8 cellular contexts compared by ENCODE assay signal in the genomic region with DNA sequence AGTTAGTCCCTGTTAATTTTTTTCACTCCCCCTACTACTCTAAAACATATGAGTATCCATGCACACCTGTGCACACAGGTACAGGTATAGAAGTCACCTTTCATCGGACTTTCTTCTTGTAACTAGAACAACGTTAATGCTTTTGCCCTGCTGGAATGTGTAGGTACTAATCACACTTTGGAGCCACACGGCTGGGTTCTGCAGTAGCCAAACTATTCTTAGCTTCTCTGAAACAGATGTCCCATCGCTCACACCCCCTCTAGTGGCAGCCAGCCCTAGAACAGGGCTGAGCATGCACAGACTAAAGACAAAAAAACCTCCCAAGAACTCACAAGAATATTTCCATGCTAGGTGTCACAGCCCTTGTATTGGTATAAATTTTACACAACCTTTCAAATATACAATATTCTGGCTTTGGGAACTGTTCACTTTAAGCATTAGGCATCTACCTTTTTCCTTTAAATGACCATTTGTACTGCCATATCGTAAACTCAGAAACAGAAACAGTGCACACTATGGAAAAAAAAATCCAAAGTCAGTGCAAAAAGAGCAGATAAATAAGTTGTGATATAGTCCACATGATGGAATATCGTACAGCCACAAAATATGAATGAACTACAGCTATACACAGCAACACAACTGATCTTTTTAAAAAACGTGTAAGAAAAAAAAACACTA.
DNase-seq lines count a peak whose midpoint lies in the region; ATAC-seq, FAIRE-seq and TF ChIP-seq lines count a peak whose summit lies in the region.

No MANE protein-coding gene starts in this region.

- H3K9me1 ChIP-seq in endothelial cell of umbilical vein (replicated peaks; ENCODE audit: control insufficient read depth, extremely low read depth, insufficient read depth, low read length): no peaks in the 10 kb centered on the region

- WGBS in stomach, 5 donors: 34 to 39% (median 34%) methylated on average over 7 of the region's 7 CpGs

- peaks cover 13% of the 10 kb centered on the region for H3K4me1 Mint-ChIP-seq in activated CD8-positive, alpha-beta T cell treated with anti-CD3 and anti-CD28 coated beads, Interleukin-2, amount 10 ng/mL, durations not matched to agents 7 days and 5 days (ENCODE audit: low read depth)

- intact Hi-C loops in endothelial cell of umbilical vein (cut with micrococcal nuclease) (loop anchor here (5.0 kb wide), 1 partner anchor 86 kb away; a partner anchor contains a TSS), stomach (cut with DNase I; ENCODE audit: low total_unique reads) (no loop called here)

- no peaks in the 10 kb centered on the region for H3K27me3 Mint-ChIP-seq in activated CD8-positive, alpha-beta T cell treated with anti-CD3 and anti-CD28 coated beads, Interleukin-2, amount 10 ng/mL, durations not matched to agents 7 days and 5 days (ENCODE audit: low read depth)

- no peak for TF ChIP-seq EP300 in stomach (IDR thresholded peaks at IDR 0.05)

- H3K79me2 ChIP-seq in endothelial cell of umbilical vein (ENCODE audit: control insufficient read depth, insufficient read depth, low read length): no peaks in the 10 kb centered on the region

- H3K27ac ChIP-seq in endothelial cell of umbilical vein (ENCODE audit: insufficient read depth, low read depth, low read length): no peak overlapping the region
- H3K27ac ChIP-seq in stomach: no peak overlapping the region

- ATAC-seq in GM18873 (IDR thresholded peaks at IDR 0.05; ENCODE audit: low FRiP score, unreplicated experiment) (peak; percentile 82), HG03060 (IDR thresholded peaks at IDR 0.05; ENCODE audit: low read depth, unreplicated experiment) (peak; percentile 64)
- ATAC-seq in activated CD8-positive, alpha-beta T cell treated with anti-CD3 and anti-CD28 coated beads, Interleukin-2, amount 10 ng/mL, durations not matched to agents 7 days and 5 days: peak; percentile 91

- DNase-seq in Ammon's horn (ENCODE audit: low spot score) (peak; percentile 91), NCI-H69 (lab: John Stamatoyannopoulos, UW) (peak; percentile 85), endothelial cell of umbilical vein (ENCODE audit: low read depth, low spot score) (peak; percentile 52), myocyte (ENCODE audit: low read depth) (peak; percentile 88), stomach (peak; percentile 88)
- peak; percentile 70 for DNase-seq in activated CD8-positive, alpha-beta T cell treated with anti-CD3 and anti-CD28 coated beads, Interleukin-2, amount 10 ng/mL, durations not matched to agents 7 days and 5 days

- H4K20me1 ChIP-seq in endothelial cell of umbilical vein (replicated peaks; ENCODE audit: control insufficient read depth, extremely low read depth, insufficient read depth, low read length): no peaks in the 10 kb centered on the region

- peaks cover 4 to 5% of the 10 kb centered on the region in 2 experiments for H3K27me3 ChIP-seq in endothelial cell of umbilical vein (ENCODE audit: control insufficient read depth in 2 of 2, insufficient read depth in 2 of 2, low read length in 2 of 2)
- H3K27me3 ChIP-seq in stomach: no peaks in the 10 kb centered on the region

- no peak overlapping the region for H3K4me3 ChIP-seq in endothelial cell of umbilical vein (replicated peaks in 1 of 3; ENCODE audit: insufficient read depth in 1 of 3, low read depth in 1 of 3, low read length in 3 of 3)
- no peak overlapping the region for H3K4me3 ChIP-seq in stomach

- no peaks in the 10 kb centered on the region for H3K9me3 Mint-ChIP-seq in activated CD8-positive, alpha-beta T cell treated with anti-CD3 and anti-CD28 coated beads, Interleukin-2, amount 10 ng/mL, durations not matched to agents 7 days and 5 days (ENCODE audit: insufficient read depth)

- no peaks in the 10 kb centered on the region for H3K9me3 ChIP-seq in endothelial cell of umbilical vein (replicated peaks; ENCODE audit: control insufficient read depth, insufficient read depth, low read length)
- H3K9me3 ChIP-seq in stomach: no peaks in the 10 kb centered on the region

- H3K4me1 ChIP-seq in endothelial cell of umbilical vein (ENCODE audit: control insufficient read depth, extremely low read depth, insufficient read depth, low read length) (no peaks in the 10 kb centered on the region), stomach (peaks cover 0 to 23% (median 13%) of the 10 kb centered on the region in 4 donors)

- POLR2A ChIA-PET in activated CD8-positive, alpha-beta T cell treated with anti-CD3 and anti-CD28 coated beads, Interleukin-2, amount 10 ng/mL, durations not matched to agents 7 days and 5 days (lab: Charles Lee): no interaction called here
- POLR2A ChIA-PET in endothelial cell of umbilical vein (lab: Charles Lee): no interaction called here

- H3K4me3 Mint-ChIP-seq in activated CD8-positive, alpha-beta T cell treated with anti-CD3 and anti-CD28 coated beads, Interleukin-2, amount 10 ng/mL, durations not matched to agents 7 days and 5 days: no peak overlapping the region

- TF ChIP-seq POLR2A in endothelial cell of umbilical vein (IDR thresholded peaks at IDR 0.05; ENCODE audit: low read depth, low read length) (no peak), stomach (IDR thresholded peaks at IDR 0.05) (no peak)

- TF ChIP-seq CTCF in endothelial cell of umbilical vein (IDR thresholded peaks at IDR 0.05; ENCODE audit: extremely low read depth in 1 of 2, insufficient read depth in 1 of 2, low read depth in 1 of 2, low read length in 2 of 2) (peak; percentile 78 to 87), stomach (IDR thresholded peaks at IDR 0.05) (peak in 5 of 7 experiments; percentile 55 to 77 (median 72))

- H3K9ac ChIP-seq in endothelial cell of umbilical vein (replicated peaks; ENCODE audit: extremely low read depth, insufficient read depth, low read length): no peak overlapping the region

- H3K36me3 ChIP-seq in endothelial cell of umbilical vein (ENCODE audit: control insufficient read depth in 2 of 2, extremely low read depth in 1 of 2, insufficient read depth in 2 of 2, low read length in 2 of 2) (no peaks in the 10 kb centered on the region), stomach (no peaks in the 10 kb centered on the region)

- FAIRE-seq in endothelial cell of umbilical vein (lab: Jason Lieb, UNC): peak; percentile 67

- H2AFZ ChIP-seq in endothelial cell of umbilical vein (ENCODE audit: low read depth, low read length): no peak overlapping the region

- BruUV-seq in endothelial cell of umbilical vein (replicated peaks; lab: Mats Ljungman, UMichigan): no TSS peak

- no peak overlapping the region for H3K4me2 ChIP-seq in endothelial cell of umbilical vein (ENCODE audit: insufficient read depth, low read length)

- dilution Hi-C loops in endothelial cell of umbilical vein (cut with MboI; ENCODE audit: extremely low pct_ligation_motif_present, low sequenced_read_pairs): no loop called here

- H3K36me3 Mint-ChIP-seq in activated CD8-positive, alpha-beta T cell treated with anti-CD3 and anti-CD28 coated beads, Interleukin-2, amount 10 ng/mL, durations not matched to agents 7 days and 5 days (ENCODE audit: low read depth): peaks cover 5% of the 10 kb centered on the region

- H3K27ac Mint-ChIP-seq in activated CD8-positive, alpha-beta T cell treated with anti-CD3 and anti-CD28 coated beads, Interleukin-2, amount 10 ng/mL, durations not matched to agents 7 days and 5 days: no peak overlapping the region

- CTCF ChIA-PET in activated CD8-positive, alpha-beta T cell treated with anti-CD3 and anti-CD28 coated beads, Interleukin-2, amount 10 ng/mL, durations not matched to agents 7 days and 5 days (lab: Charles Lee): interaction anchor here (1.0 to 4.3 kb wide), 18 partner anchors 8 to 119 kb away, joined by 3 to 24 read pairs (median 4); no protein-coding TSS in a partner anchor
- CTCF ChIA-PET in endothelial cell of umbilical vein (lab: Charles Lee): interaction anchor here (0.6 to 2.6 kb wide), 21 partner anchors 9 to 797 kb away, joined by 3 to 29 read pairs (median 5); no protein-coding TSS in a partner anchor

TF ChIP-seq in endothelial cell of umbilical vein, 7 proteins besides CTCF, POLR2A, EP300 and RAD21:
- no peak for TF ChIP-seq MYC (IDR thresholded peaks at IDR 0.05; ENCODE audit: low read depth, low read length)
- TF ChIP-seq FOS (IDR thresholded peaks at IDR 0.05; ENCODE audit: borderline replicate concordance, insufficient read depth, low read length): no peak
- TF ChIP-seq POLR2AphosphoS5 (IDR thresholded peaks at IDR 0.05; ENCODE audit: insufficient read depth, low read depth, low read length): no peak
- TF ChIP-seq, protein P1, sequence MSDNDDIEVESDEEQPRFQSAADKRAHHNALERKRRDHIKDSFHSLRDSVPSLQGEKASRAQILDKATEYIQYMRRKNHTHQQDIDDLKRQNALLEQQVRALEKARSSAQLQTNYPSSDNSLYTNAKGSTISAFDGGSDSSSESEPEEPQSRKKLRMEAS (IDR thresholded peaks at IDR 0.05; ENCODE audit: insufficient read depth, insufficient read length): no peak
- no peak for TF ChIP-seq GATA2 (IDR thresholded peaks at IDR 0.05; ENCODE audit: insufficient read depth, insufficient read length, low read depth, low read length)
- TF ChIP-seq EZH2 (IDR thresholded peaks at IDR 0.05; ENCODE audit: borderline replicate concordance, low read depth, low read length, severe bottlenecking): no peak
- no peak for TF ChIP-seq JUN (IDR thresholded peaks at IDR 0.05; ENCODE audit: borderline replicate concordance, insufficient read depth, insufficient read length, low read depth)
